ENCODE assay signal across 35 cellular contexts in the genomic region with DNA sequence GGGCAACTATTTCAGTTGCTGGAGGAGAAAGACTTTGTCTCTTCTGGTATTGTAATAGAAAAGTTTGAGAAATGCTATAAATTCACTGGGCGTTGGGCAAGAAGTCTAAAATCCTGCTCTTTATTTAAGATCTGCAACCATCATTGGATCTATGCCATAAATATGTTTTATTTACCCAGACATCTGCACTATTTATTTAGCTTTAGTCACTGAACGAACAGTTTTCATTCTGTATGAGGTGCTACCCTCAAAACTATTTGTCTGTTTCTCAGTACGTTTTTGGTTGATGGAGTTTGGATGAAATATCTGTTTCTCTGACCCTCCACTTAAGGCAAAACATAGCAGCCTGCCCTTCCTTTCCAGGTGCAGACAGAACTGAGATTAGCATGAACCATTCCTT.
"Had no signal": no experiment of that assay in that cellular context is flagged by ENCODE, and none has a peak within 500 bp of the region (broad histone marks: within the 10 kb centered on the region; RNA-seq: fewer than 3 reads in every experiment).

No MANE protein-coding gene starts in this region.

- H3K9ac ChIP-seq: KMS-11 had no signal

- H3K27me3 ChIP-seq: MG63 had no signal

- H3K4me2 ChIP-seq: KMS-11 had no signal

- H3K27ac ChIP-seq: KMS-11 had no signal

- H3K36me3 ChIP-seq: MG63 had no signal

- DNase-seq: Karpas-422, Kasumi-1, KG1, MG63, MM.1S, MV-4-11, NCI-H1048, NCI-H1092, NCI-H1092 treated with DMSO at 0.1 percent for 48 hours, NCI-H1105, NCI-H1105 treated with DMSO at 0.1 percent for 48 hours, NCI-H1417, NCI-H1417 treated with DMSO at 0.1 percent for 48 hours, NCI-H1436, NCI-H1436 treated with DMSO at 0.1 percent for 48 hours, NCI-H146, NCI-H1694, NCI-H1694 treated with DMSO at 0.1 percent for 48 hours, NCI-H187, NCI-H187 treated with DMSO at 0.1 percent for 48 hours, NCI-H1930, NCI-H2029, NCI-H2029 treated with DMSO at 0.1 percent for 48 hours, NCI-H2081, NCI-H2081 treated with DMSO at 0.1 percent for 48 hours, NCI-H2107, NCI-H2171, NCI-H2171 treated with DMSO at 0.1 percent for 48 hours, NCI-H2227 treated with DMSO at 0.1 percent for 48 hours, NCI-H226, NCI-H345, NCI-H446, NCI-H446 treated with DMSO at 0.1 percent for 48 hours, NCI-H510A had no signal

- H3K4me3 ChIP-seq: MG63 had no signal
